In the genomic region with DNA sequence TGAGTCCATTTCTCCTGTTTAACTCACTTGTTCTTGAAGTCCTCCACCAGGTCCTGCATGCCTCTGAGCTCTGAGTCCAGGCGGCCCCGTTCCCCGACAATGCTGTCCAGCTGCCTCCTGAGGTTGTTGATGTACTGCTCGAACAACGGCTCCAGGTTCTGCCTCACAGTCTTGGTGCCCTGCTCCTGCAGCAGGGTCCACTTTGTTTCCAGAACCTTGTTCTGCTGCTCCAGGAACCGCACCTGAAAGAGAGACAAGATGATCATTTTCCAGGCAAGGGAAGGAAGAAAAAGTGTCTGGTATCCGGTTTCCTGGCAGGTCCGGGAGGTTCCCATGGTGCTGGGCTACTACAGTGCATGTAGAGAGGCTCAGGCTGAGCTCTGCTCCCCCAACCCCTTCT, we compare ENCODE assay signal across 18 cellular contexts. TPM values are rescaled to one million over a fixed set of nuclear protein-coding genes. Genes with fewer than 3 reads are reported as not detected.
"Had no signal": no experiment of that assay in that cellular context is flagged by ENCODE, and none has a peak within 500 bp of the region (broad histone marks: within the 10 kb centered on the region; RNA-seq: fewer than 3 reads in every experiment).

No MANE protein-coding gene starts in this region.

RNA-seq across cellular contexts. Expression of a gene that starts 1.6 kb away (rescaled TPM):
- total RNA-seq: activated B cell treated with CpG ODN at 0.5 μM for 24 hours; activated CD4-positive, alpha-beta memory T cell treated with anti-CD3 and anti-CD28 coated beads for 36 hours; activated CD4-positive, alpha-beta T cell treated with anti-CD3 and anti-CD28 coated beads, Interleukin-2, amount 10 ng/mL, durations not matched to agents 24 days and 14 days; activated CD8-positive, alpha-beta memory T cell treated with anti-CD3 and anti-CD28 coated beads for 36 hours; activated CD8-positive, alpha-beta T cell treated with anti-CD3 and anti-CD28 coated beads for 36 hours; activated naive CD4-positive, alpha-beta T cell treated with anti-CD3 and anti-CD28 coated beads for 36 hours; activated naive CD4-positive, alpha-beta T cell treated with anti-CD3 and anti-CD28 coated beads, Interleukin-2, amount 50 U/mL, for 72 hours; activated naive CD8-positive, alpha-beta T cell treated with anti-CD3 and anti-CD28 coated beads for 36 hours; activated T-cell treated with anti-CD3 and anti-CD28 coated beads, Interleukin-2, amount 50 U/mL, for 4 hours; activated T-cell treated with anti-CD3 and anti-CD28 coated beads, Interleukin-2, amount 50 U/mL, for 72 hours; activated T-helper 1 cell treated with anti-CD3 and anti-CD28 coated beads, Interleukin-12 subunit alpha, Interleukin-12 subunit beta, Interleukin-2, Interleukin-4 antibody, amounts not matched to agents 30 ng/mL and 10 ng/mL and 1 ng/mL, durations not matched to agents 14 hours and 24 hours and 36 hours; activated T-helper 17 cell treated with anti-CD3 and anti-CD28 coated beads, Interleukin-2, amount 50 U/mL, for 72 hours; aorta; body of pancreas; cardiac muscle cell had no signal

RNA-seq across cellular contexts. Expression of a gene that starts 17.9 kb away (rescaled TPM):
- total RNA-seq: activated B cell treated with CpG ODN at 0.5 μM for 24 hours; activated CD4-positive, alpha-beta memory T cell treated with anti-CD3 and anti-CD28 coated beads for 36 hours; activated CD4-positive, alpha-beta T cell treated with anti-CD3 and anti-CD28 coated beads, Interleukin-2, amount 10 ng/mL, durations not matched to agents 24 days and 14 days; activated CD8-positive, alpha-beta memory T cell treated with anti-CD3 and anti-CD28 coated beads for 36 hours; activated CD8-positive, alpha-beta T cell treated with anti-CD3 and anti-CD28 coated beads for 36 hours; activated naive CD4-positive, alpha-beta T cell treated with anti-CD3 and anti-CD28 coated beads for 36 hours; activated naive CD4-positive, alpha-beta T cell treated with anti-CD3 and anti-CD28 coated beads, Interleukin-2, amount 50 U/mL, for 72 hours; activated naive CD8-positive, alpha-beta T cell treated with anti-CD3 and anti-CD28 coated beads for 36 hours; activated T-cell treated with anti-CD3 and anti-CD28 coated beads, Interleukin-2, amount 50 U/mL, for 4 hours; activated T-cell treated with anti-CD3 and anti-CD28 coated beads, Interleukin-2, amount 50 U/mL, for 72 hours; activated T-helper 1 cell treated with anti-CD3 and anti-CD28 coated beads, Interleukin-12 subunit alpha, Interleukin-12 subunit beta, Interleukin-2, Interleukin-4 antibody, amounts not matched to agents 30 ng/mL and 10 ng/mL and 1 ng/mL, durations not matched to agents 14 hours and 24 hours and 36 hours; activated T-helper 17 cell treated with anti-CD3 and anti-CD28 coated beads, Interleukin-2, amount 50 U/mL, for 72 hours; aorta; astrocyte; body of pancreas; breast epithelium; cardiac muscle cell had no signal
- polyA plus RNA-seq: cardiac muscle cell had no signal

RNA-seq across cellular contexts. Expression of a gene that starts 28.7 kb away (rescaled TPM):
- total RNA-seq: activated B cell treated with CpG ODN at 0.5 μM for 24 hours; activated CD4-positive, alpha-beta memory T cell treated with anti-CD3 and anti-CD28 coated beads for 36 hours; activated CD4-positive, alpha-beta T cell treated with anti-CD3 and anti-CD28 coated beads, Interleukin-2, amount 10 ng/mL, durations not matched to agents 24 days and 14 days; activated CD8-positive, alpha-beta memory T cell treated with anti-CD3 and anti-CD28 coated beads for 36 hours; activated CD8-positive, alpha-beta T cell treated with anti-CD3 and anti-CD28 coated beads for 36 hours; activated naive CD4-positive, alpha-beta T cell treated with anti-CD3 and anti-CD28 coated beads for 36 hours; activated naive CD4-positive, alpha-beta T cell treated with anti-CD3 and anti-CD28 coated beads, Interleukin-2, amount 50 U/mL, for 72 hours; activated naive CD8-positive, alpha-beta T cell treated with anti-CD3 and anti-CD28 coated beads for 36 hours; activated T-cell treated with anti-CD3 and anti-CD28 coated beads, Interleukin-2, amount 50 U/mL, for 4 hours; activated T-cell treated with anti-CD3 and anti-CD28 coated beads, Interleukin-2, amount 50 U/mL, for 72 hours; activated T-helper 1 cell treated with anti-CD3 and anti-CD28 coated beads, Interleukin-12 subunit alpha, Interleukin-12 subunit beta, Interleukin-2, Interleukin-4 antibody, amounts not matched to agents 30 ng/mL and 10 ng/mL and 1 ng/mL, durations not matched to agents 14 hours and 24 hours and 36 hours; activated T-helper 17 cell treated with anti-CD3 and anti-CD28 coated beads, Interleukin-2, amount 50 U/mL, for 72 hours; cardiac muscle cell had no signal

RNA-seq across cellular contexts. Expression of a gene that starts 39.5 kb away (rescaled TPM):
- total RNA-seq: activated B cell treated with CpG ODN at 0.5 μM for 24 hours; activated CD4-positive, alpha-beta memory T cell treated with anti-CD3 and anti-CD28 coated beads for 36 hours; activated CD4-positive, alpha-beta T cell treated with anti-CD3 and anti-CD28 coated beads, Interleukin-2, amount 10 ng/mL, durations not matched to agents 24 days and 14 days; activated CD8-positive, alpha-beta memory T cell treated with anti-CD3 and anti-CD28 coated beads for 36 hours; activated CD8-positive, alpha-beta T cell treated with anti-CD3 and anti-CD28 coated beads for 36 hours; activated naive CD4-positive, alpha-beta T cell treated with anti-CD3 and anti-CD28 coated beads for 36 hours; activated naive CD4-positive, alpha-beta T cell treated with anti-CD3 and anti-CD28 coated beads, Interleukin-2, amount 50 U/mL, for 72 hours; activated naive CD8-positive, alpha-beta T cell treated with anti-CD3 and anti-CD28 coated beads for 36 hours; activated T-cell treated with anti-CD3 and anti-CD28 coated beads, Interleukin-2, amount 50 U/mL, for 4 hours; activated T-cell treated with anti-CD3 and anti-CD28 coated beads, Interleukin-2, amount 50 U/mL, for 72 hours; activated T-helper 1 cell treated with anti-CD3 and anti-CD28 coated beads, Interleukin-12 subunit alpha, Interleukin-12 subunit beta, Interleukin-2, Interleukin-4 antibody, amounts not matched to agents 30 ng/mL and 10 ng/mL and 1 ng/mL, durations not matched to agents 14 hours and 24 hours and 36 hours; activated T-helper 17 cell treated with anti-CD3 and anti-CD28 coated beads, Interleukin-2, amount 50 U/mL, for 72 hours; aorta; astrocyte; body of pancreas; cardiac muscle cell had no signal

RNA-seq across cellular contexts. Expression of a gene that starts 57.3 kb away (rescaled TPM):
- total RNA-seq: activated B cell treated with CpG ODN at 0.5 μM for 24 hours; activated CD4-positive, alpha-beta memory T cell treated with anti-CD3 and anti-CD28 coated beads for 36 hours; activated CD4-positive, alpha-beta T cell treated with anti-CD3 and anti-CD28 coated beads, Interleukin-2, amount 10 ng/mL, durations not matched to agents 24 days and 14 days; activated CD8-positive, alpha-beta memory T cell treated with anti-CD3 and anti-CD28 coated beads for 36 hours; activated CD8-positive, alpha-beta T cell treated with anti-CD3 and anti-CD28 coated beads for 36 hours; activated naive CD4-positive, alpha-beta T cell treated with anti-CD3 and anti-CD28 coated beads for 36 hours; activated naive CD4-positive, alpha-beta T cell treated with anti-CD3 and anti-CD28 coated beads, Interleukin-2, amount 50 U/mL, for 72 hours; activated naive CD8-positive, alpha-beta T cell treated with anti-CD3 and anti-CD28 coated beads for 36 hours; activated T-cell treated with anti-CD3 and anti-CD28 coated beads, Interleukin-2, amount 50 U/mL, for 4 hours; activated T-cell treated with anti-CD3 and anti-CD28 coated beads, Interleukin-2, amount 50 U/mL, for 72 hours; activated T-helper 1 cell treated with anti-CD3 and anti-CD28 coated beads, Interleukin-12 subunit alpha, Interleukin-12 subunit beta, Interleukin-2, Interleukin-4 antibody, amounts not matched to agents 30 ng/mL and 10 ng/mL and 1 ng/mL, durations not matched to agents 14 hours and 24 hours and 36 hours; activated T-helper 17 cell treated with anti-CD3 and anti-CD28 coated beads, Interleukin-2, amount 50 U/mL, for 72 hours; adrenal gland; aorta; astrocyte; body of pancreas; breast epithelium; cardiac muscle cell had no signal
- polyA plus RNA-seq: adrenal gland, aorta, cardiac muscle cell had no signal
